ENCODE assay signal across 9 cellular contexts in the genomic region with DNA sequence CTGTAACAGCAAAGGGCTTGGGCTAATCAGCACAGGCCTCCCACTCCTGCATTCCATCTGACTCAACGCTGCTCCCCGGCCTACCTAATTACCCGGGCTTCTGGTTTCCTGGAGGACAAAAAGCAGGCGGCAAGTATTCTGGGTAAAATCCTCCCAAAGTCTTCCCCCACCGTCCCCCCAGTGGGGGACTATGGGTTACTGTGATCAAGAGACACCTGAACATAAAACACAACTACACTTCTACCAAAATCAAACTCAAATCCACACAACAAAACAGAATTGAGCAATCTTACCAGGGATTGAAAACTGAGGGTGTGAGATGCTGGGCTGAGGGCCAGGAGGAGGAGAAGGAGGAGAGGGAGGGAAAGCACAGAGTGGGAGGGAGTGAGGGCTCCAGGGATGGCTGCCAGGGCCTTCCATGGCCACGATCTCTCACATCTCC. TPM values are rescaled to one million over a fixed set of nuclear protein-coding genes. Genes with fewer than 3 reads are reported as not detected.
A peak's percentile ranks its signal among the peaks of the same experiment; 100 is the strongest.
DNase-seq lines count a peak whose midpoint lies in the region; ATAC-seq and TF ChIP-seq lines count a peak whose summit lies in the region.
"Had no signal": no experiment of that assay in that cellular context is flagged by ENCODE, and none has a peak within 500 bp of the region (broad histone marks: within the 10 kb centered on the region; RNA-seq: fewer than 3 reads in every experiment).

No MANE protein-coding gene starts in this region.

- H3K27ac ChIP-seq in suprapubic skin, result peak overlapping the region; percentile 92
- H3K27ac ChIP-seq: neutrophil had no signal

- ATAC-seq in GM21717 (IDR thresholded peaks at IDR 0.05; ENCODE audit: unreplicated experiment) (no peak), GM19324 (IDR thresholded peaks at IDR 0.05; ENCODE audit: low FRiP score, unreplicated experiment) (no peak)

- no peaks in the 10 kb centered on the region for H3K27me3 ChIP-seq in suprapubic skin
- H3K27me3 ChIP-seq: neutrophil had no signal

- H3K4me3 ChIP-seq in cardiac fibroblast (replicated peaks in 1 of 2; ENCODE audit: low read depth in 2 of 2, low read length in 2 of 2), result peak overlapping the region; percentile 45 to 62
- peak overlapping the region; percentile 51 for H3K4me3 ChIP-seq in suprapubic skin

- TF ChIP-seq CTCF in cardiac fibroblast (IDR thresholded peaks at IDR 0.05; ENCODE audit: low read depth, low read length), result no peak
- no peak for TF ChIP-seq CTCF in suprapubic skin (IDR thresholded peaks at IDR 0.05)

- TF ChIP-seq POLR2A in suprapubic skin (IDR thresholded peaks at IDR 0.05), result no peak

- 27% methylated on average over 6 of the region's 6 CpGs for WGBS in suprapubic skin

- peaks cover 41% of the 10 kb centered on the region for H3K4me1 ChIP-seq in suprapubic skin

- peaks cover 69% of the 10 kb centered on the region for H3K36me3 ChIP-seq in suprapubic skin

- H3K9me3 ChIP-seq in suprapubic skin, result no peaks in the 10 kb centered on the region
- H3K9me3 ChIP-seq: neutrophil had no signal

- DNase-seq in HuH-7.5 (ENCODE audit: low spot score) (peak; percentile 3), cardiac fibroblast (ENCODE audit: low read depth in 2 of 2) (peak; percentile 92 to 94), kidney tubule cell (ENCODE audit: low spot score) (peak; percentile 73), suprapubic skin (ENCODE audit: low spot score in 2 of 2) (peak; percentile 91), SK-N-DZ (ENCODE audit: low spot score) (no peak), NCI-H748 (lab: John Stamatoyannopoulos, UW; ENCODE audit: unreplicated experiment) (no peak)

- no peak for TF ChIP-seq EP300 in suprapubic skin (IDR thresholded peaks at IDR 0.05)

RNA-seq across cellular contexts. Expression of a gene that starts 8.9 kb away (rescaled TPM):
- 10 to 100 TPM; 34.8 to 59.2 (median 44.9) TPM for total RNA-seq in suprapubic skin
- 22.7 and 24.0 TPM in 2 replicates for polyA plus RNA-seq in SK-N-DZ (2014; cell fraction: cytosol; rRNA removed)
- polyA plus RNA-seq in SK-N-DZ (2014; cell fraction: nucleus; rRNA removed), result 52.4 and 62.8 TPM in 2 replicates

RNA-seq across cellular contexts. Expression of a gene that starts 22.4 kb away (rescaled TPM):
- 100 to 1,000 TPM; 169 to 269 (median 246) TPM for total RNA-seq in suprapubic skin
- 101 and 123 TPM in 2 replicates for polyA plus RNA-seq in SK-N-DZ (2014; cell fraction: cytosol; rRNA removed)
- polyA plus RNA-seq in SK-N-DZ (2014; cell fraction: nucleus; rRNA removed), result 249 and 251 TPM in 2 replicates

RNA-seq across cellular contexts. Expression of a gene that starts 31.9 kb away (rescaled TPM):
- total RNA-seq in suprapubic skin, result 1 to 10 TPM; 1.6 to 3.2 (median 2.0) TPM
- polyA plus RNA-seq in SK-N-DZ (2014; cell fraction: cytosol; rRNA removed), result 3.2 and 4.4 TPM in 2 replicates
- polyA plus RNA-seq in SK-N-DZ (2014; cell fraction: nucleus; rRNA removed), result 16.3 and 18.2 TPM in 2 replicates

RNA-seq across cellular contexts. Expression of a gene that starts 59.4 kb away (rescaled TPM):
- 10 to 100 TPM; 14.0 to 29.4 (median 24.1) TPM for total RNA-seq in suprapubic skin
- polyA plus RNA-seq in SK-N-DZ (2014; cell fraction: cytosol; rRNA removed), result 12.9 and 22.5 TPM in 2 replicates
- 180 and 245 TPM in 2 replicates for polyA plus RNA-seq in SK-N-DZ (2014; cell fraction: nucleus; rRNA removed)

Comparison
In these comparisons a context has a peak if more than half of its experiments do, and no peak if none do; other contexts are left out.
1. DNase-seq: peak in HuH-7.5 (single experiment), cardiac fibroblast (2 of 2), kidney tubule cell (single experiment) and suprapubic skin (2 of 2); none in SK-N-DZ (single experiment) and NCI-H748 (single experiment).